In genomic region chr21:15252437-15252836, GRCh38 we compare ENCODE assay signal across 17 cellular contexts.
"Had no signal": no experiment of that assay in that cellular context is flagged by ENCODE, and none has a peak within 500 bp of the region (broad histone marks: within the 10 kb centered on the region; RNA-seq: fewer than 3 reads in every experiment).

No MANE protein-coding gene starts in this region.

- DNase-seq: activated CD4-positive, alpha-beta T cell treated with anti-CD3 and anti-CD28 coated beads, Interleukin-2, amount 10 ng/mL, durations not matched to agents 24 days and 14 days; activated CD4-positive, CD25-positive, alpha-beta regulatory T cell; activated CD8-positive, alpha-beta memory T cell treated with anti-CD3 and anti-CD28 coated beads, Interleukin-2, amount 50 U/mL, for 4 hours; activated CD8-positive, alpha-beta T cell treated with anti-CD3 and anti-CD28 coated beads, Interleukin-2, amount 10 ng/mL, durations not matched to agents 7 days and 5 days; activated gamma-delta T cell treated with Interleukin-2 at 50 U/mL for 16 hours; activated naive CD8-positive, alpha-beta T cell treated with anti-CD3 and anti-CD28 coated beads, Interleukin-2, amount 10 ng/mL, durations not matched to agents 7 days and 5 days; left lung; mammary epithelial cell; naive B cell; stimulated activated CD4-positive, alpha-beta T cell treated with anti-CD3 and anti-CD28 coated beads, Interleukin-2, amount 100 ng/mL, for 48 hours; thyroid gland; uterus had no signal

- H3K27ac ChIP-seq: coronary artery, left lung, neutrophil, right atrium auricular region, thyroid gland, uterus had no signal

- H3K4me3 ChIP-seq: coronary artery, left lung, right atrium auricular region, thyroid gland, uterus had no signal

- H3K4me1 ChIP-seq: left lung, right atrium auricular region, thyroid gland, uterus had no signal

- ATAC-seq: activated CD8-positive, alpha-beta T cell treated with anti-CD3 and anti-CD28 coated beads, Interleukin-2, amount 10 ng/mL, durations not matched to agents 7 days and 5 days; esophagus mucosa; left lung; stimulated activated memory B cell treated with anti-CD40 and anti-IgM and Interleukin-4, amounts not matched to agents 10 μg/mL and 1 μg/mL and 100 μg/mL, for 72 hours had no signal

- H3K27me3 ChIP-seq: left lung, neutrophil, right atrium auricular region, thyroid gland, uterus had no signal

- H3K9me3 ChIP-seq: left lung, neutrophil, right atrium auricular region, thyroid gland, uterus had no signal

- H3K36me3 ChIP-seq: left lung, neutrophil, right atrium auricular region, thyroid gland, uterus had no signal
